ENCODE assay signal across 1 cellular context in the genomic region with DNA sequence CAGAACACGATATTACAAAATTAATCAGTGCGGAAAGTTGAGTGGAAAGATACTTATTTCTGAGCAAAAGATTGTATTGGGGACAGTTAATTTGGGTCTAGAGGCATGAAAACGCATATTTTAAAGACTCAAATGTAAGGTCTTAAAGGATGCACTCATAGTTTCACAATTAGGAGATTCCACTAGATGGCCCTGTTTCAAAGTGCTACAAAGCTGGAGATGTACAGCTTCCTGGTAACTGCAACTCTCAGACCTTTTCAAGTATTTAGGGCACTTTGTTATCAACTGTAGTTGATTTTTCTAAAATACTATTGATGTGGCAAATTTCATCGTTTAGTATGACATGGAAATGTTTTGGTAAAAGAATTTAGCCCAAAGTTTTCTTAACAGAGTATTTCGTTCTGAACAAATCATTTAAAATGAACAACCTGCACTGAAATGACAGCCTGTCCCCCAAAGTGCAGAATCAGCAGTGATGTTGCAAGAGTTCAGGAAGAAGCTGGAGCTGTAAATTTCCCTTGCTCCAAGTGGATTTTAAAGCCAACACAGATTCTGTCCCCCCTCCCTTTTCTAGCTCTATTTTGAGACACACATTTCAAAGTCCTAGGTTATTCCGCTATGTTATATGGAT.
A peak's percentile ranks its signal among the peaks of the same experiment; 100 is the strongest.
TF ChIP-seq lines count a peak whose summit lies in the region.

No MANE protein-coding gene starts in this region.

TF ChIP-seq in IMR-90, 13 proteins besides CTCF, POLR2A, EP300 and RAD21:
- TF ChIP-seq, protein P1, sequence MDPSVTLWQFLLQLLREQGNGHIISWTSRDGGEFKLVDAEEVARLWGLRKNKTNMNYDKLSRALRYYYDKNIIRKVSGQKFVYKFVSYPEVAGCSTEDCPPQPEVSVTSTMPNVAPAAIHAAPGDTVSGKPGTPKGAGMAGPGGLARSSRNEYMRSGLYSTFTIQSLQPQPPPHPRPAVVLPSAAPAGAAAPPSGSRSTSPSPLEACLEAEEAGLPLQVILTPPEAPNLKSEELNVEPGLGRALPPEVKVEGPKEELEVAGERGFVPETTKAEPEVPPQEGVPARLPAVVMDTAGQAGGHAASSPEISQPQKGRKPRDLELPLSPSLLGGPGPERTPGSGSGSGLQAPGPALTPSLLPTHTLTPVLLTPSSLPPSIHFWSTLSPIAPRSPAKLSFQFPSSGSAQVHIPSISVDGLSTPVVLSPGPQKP (IDR thresholded peaks at IDR 0.05; ENCODE audit: borderline replicate concordance, low read depth, low read length): no peak
- TF ChIP-seq SMC3 (IDR thresholded peaks at IDR 0.05; ENCODE audit: low read depth, low read length) (peak; percentile 55), MAZ (IDR thresholded peaks at IDR 0.05; ENCODE audit: borderline replicate concordance, low read depth, low read length) (no peak), CEBPB (IDR thresholded peaks at IDR 0.05; ENCODE audit: low read depth, low read length) (0 out of 2 replicates have a peak, but pooled peaks have one; percentile 9), NFE2L2 (IDR thresholded peaks at IDR 0.05; ENCODE audit: low read depth, low read length) (no peak)
